In genomic region chr3:78994174-78995027, GRCh38 we compare ENCODE assay signal across 16 cellular contexts.
DNase-seq lines count a peak whose midpoint lies in the region; TF ChIP-seq lines count a peak whose summit lies in the region.
"Had no signal": no experiment of that assay in that cellular context is flagged by ENCODE, and none has a peak within 500 bp of the region (broad histone marks: within the 10 kb centered on the region; RNA-seq: fewer than 3 reads in every experiment).

No MANE protein-coding gene starts in this region.

- H3K36me3 Mint-ChIP-seq in Calu3 (ENCODE audit: insufficient read depth, unreplicated experiment): no peaks in the 10 kb centered on the region
- H3K36me3 Mint-ChIP-seq in nephron (ENCODE audit: low read depth): peaks cover 31% of the 10 kb centered on the region
- peaks cover 6% of the 10 kb centered on the region for H3K36me3 Mint-ChIP-seq in HFFc6 (ENCODE audit: low read depth)

- H3K4me1 Mint-ChIP-seq in Calu3 (ENCODE audit: low read depth, unreplicated experiment) (peaks cover 7% of the 10 kb centered on the region), nephron (peaks cover 20% of the 10 kb centered on the region), HFFc6 (ENCODE audit: low read depth) (peaks cover 11% of the 10 kb centered on the region)

- H3K27me3 Mint-ChIP-seq in Calu3 (ENCODE audit: unreplicated experiment) (no peaks in the 10 kb centered on the region), nephron (ENCODE audit: low read depth) (no peaks in the 10 kb centered on the region), HFFc6 (ENCODE audit: insufficient read depth) (no peaks in the 10 kb centered on the region)

- TF ChIP-seq CTCF in Calu3 (IDR thresholded peaks at IDR 0.05; ENCODE audit: unreplicated experiment) (no peak), fibroblast of villous mesenchyme (IDR thresholded peaks at IDR 0.05; ENCODE audit: insufficient read depth, low read depth, low read length) (no peak), nephron (IDR thresholded peaks at IDR 0.05; ENCODE audit: unreplicated experiment in 3 of 3) (no peak), HFFc6 (IDR thresholded peaks at IDR 0.05) (no peak)

- BruUV-seq in Calu3 (replicated peaks; lab: Mats Ljungman, UMichigan): no TSS peak

- no peaks in the 10 kb centered on the region for H3K9me3 Mint-ChIP-seq in Calu3 (ENCODE audit: low read depth, unreplicated experiment)
- peaks cover 5% of the 10 kb centered on the region for H3K9me3 Mint-ChIP-seq in nephron
- no peaks in the 10 kb centered on the region for H3K9me3 Mint-ChIP-seq in HFFc6

- intact Hi-C loops in Calu3 (cut with micrococcal nuclease; ENCODE audit: unreplicated experiment): loop anchor here (5.0 kb wide), 1 partner anchor 33 kb away; no protein-coding TSS in a partner anchor
- intact Hi-C loops in posterior cingulate gyrus (cut with DNase I): no loop called here

- H3K27ac Mint-ChIP-seq in Calu3 (ENCODE audit: unreplicated experiment) (peak overlapping the region; percentile 83), nephron (peak overlapping the region; percentile 18 to 85 (median 80)), HFFc6 (no peak overlapping the region)
- H3K27ac Mint-ChIP-seq: activated T-cell treated with anti-CD3 and anti-CD28 coated beads, Interleukin-2, amount 50 U/mL, for 72 hours had no signal

- no peak overlapping the region for H3K4me3 ChIP-seq in fibroblast of villous mesenchyme (ENCODE audit: low read depth, low read length)
- H3K4me3 ChIP-seq: colonic mucosa, esophagus squamous epithelium, spleen, stomach had no signal

- H3K4me3 Mint-ChIP-seq in Calu3 (ENCODE audit: low read depth, unreplicated experiment) (peak overlapping the region; percentile 45), nephron (peak overlapping the region in 1 of 3 experiments; percentile 8), HFFc6 (no peak overlapping the region)
- H3K4me3 Mint-ChIP-seq: activated T-cell treated with anti-CD3 and anti-CD28 coated beads, Interleukin-2, amount 50 U/mL, for 72 hours had no signal

- CTCF ChIA-PET in Calu3 (lab: Charles Lee): no interaction called here

- no peak for DNase-seq in Calu3
- DNase-seq in NCI-H748 treated with DMSO at 0.1 percent for 48 hours (lab: John Stamatoyannopoulos, UW): peak; percentile 84
- DNase-seq in fibroblast of villous mesenchyme (ENCODE audit: low read depth): peak; percentile 13
- DNase-seq in posterior cingulate gyrus: no peak
- no peak for DNase-seq in HFFc6
- DNase-seq in effector CD8-positive, alpha-beta T cell (lab: John Stamatoyannopoulos, UW): no peak
- no peak for DNase-seq in NCI-H1436 (lab: John Stamatoyannopoulos, UW)
- DNase-seq: activated CD4-positive, alpha-beta T cell treated with anti-CD3 and anti-CD28 coated beads, Interleukin-2, amount 50 U/mL, for 1 hour; activated T-cell treated with anti-CD3 and anti-CD28 coated beads, Interleukin-2, amount 50 U/mL, for 72 hours; colonic mucosa; esophagus squamous epithelium; NCI-H1694 treated with DMSO at 0.1 percent for 48 hours; Right ventricle myocardium superior; spleen; stomach had no signal

Comparison
In these comparisons a context has a peak if more than half of its experiments do, and no peak if none do; other contexts are left out.
1. DNase-seq: peak in NCI-H748 treated with DMSO at 0.1 percent for 48 hours (single experiment) and fibroblast of villous mesenchyme (single experiment); none in Calu3 (single experiment), posterior cingulate gyrus (0 of 10), HFFc6 (single experiment), effector CD8-positive, alpha-beta T cell (single experiment) and NCI-H1436 (single experiment).